In genomic region chr15:33987444-33987843, GRCh38 we compare ENCODE assay signal across 21 cellular contexts. TPM values are rescaled to one million over a fixed set of nuclear protein-coding genes. Genes with fewer than 3 reads are reported as not detected.
A peak's percentile ranks its signal among the peaks of the same experiment; 100 is the strongest.
DNase-seq lines count a peak whose midpoint lies in the region; FAIRE-seq and TF ChIP-seq lines count a peak whose summit lies in the region.
"Had no signal": no experiment of that assay in that cellular context is flagged by ENCODE, and none has a peak within 500 bp of the region (broad histone marks: within the 10 kb centered on the region; RNA-seq: fewer than 3 reads in every experiment).

No MANE protein-coding gene starts in this region.

- H3K56ac ChIP-seq in H1 (replicated peaks; ENCODE audit: insufficient read length, low read depth, low read length), result no peak overlapping the region

- H3K4me1 Mint-ChIP-seq in astrocyte (ENCODE audit: low read depth, unreplicated experiment) (peaks cover 49% of the 10 kb centered on the region), type B pancreatic cell (ENCODE audit: unreplicated experiment) (no peaks in the 10 kb centered on the region)

- no peaks in the 10 kb centered on the region for H3K27me3 ChIP-seq in astrocyte (ENCODE audit: insufficient read depth, low read length)
- no peaks in the 10 kb centered on the region for H3K27me3 ChIP-seq in H1 (replicated peaks in 1 of 4; ENCODE audit: control insufficient read depth in 3 of 4, extremely low read depth in 1 of 4, insufficient read depth in 3 of 4, low read length in 3 of 4)
- H3K27me3 ChIP-seq in trophoblast cell (ENCODE audit: insufficient read depth, low read length), result no peaks in the 10 kb centered on the region
- H3K27me3 ChIP-seq: BE2C had no signal

- H3K36me3 ChIP-seq in astrocyte (ENCODE audit: insufficient read depth, low read length) (no peaks in the 10 kb centered on the region), H1 (ENCODE audit: control insufficient read depth in 2 of 4, insufficient read depth in 4 of 4, low read length in 3 of 4) (no peaks in the 10 kb centered on the region), trophoblast cell (ENCODE audit: control insufficient read depth in 1 of 2, insufficient read depth in 2 of 2, low read length in 2 of 2) (no peaks in the 10 kb centered on the region)
- H3K36me3 ChIP-seq: BE2C had no signal

- no peak overlapping the region for H2BK15ac ChIP-seq in H1 (ENCODE audit: low read length)

- H3K9ac ChIP-seq in astrocyte (ENCODE audit: low read length) (no peak overlapping the region), H1 (replicated peaks in 1 of 4; ENCODE audit: extremely low read depth in 1 of 4, low read depth in 3 of 4, low read length in 3 of 4) (no peak overlapping the region), trophoblast cell (ENCODE audit: low read length) (no peak overlapping the region)

- no peak overlapping the region for H2AFZ ChIP-seq in astrocyte (ENCODE audit: low read depth, low read length)
- no peak overlapping the region for H2AFZ ChIP-seq in H1 (ENCODE audit: low read length)
- no peak overlapping the region for H2AFZ ChIP-seq in trophoblast cell (ENCODE audit: insufficient read depth, low read length, poor library complexity)

- H4K20me1 ChIP-seq in astrocyte (ENCODE audit: insufficient read depth, low read length) (peaks cover 8% of the 10 kb centered on the region), H1 (replicated peaks in 1 of 2; ENCODE audit: control insufficient read depth in 1 of 2, insufficient read depth in 2 of 2, low read length in 2 of 2) (no peaks in the 10 kb centered on the region)

- no peak overlapping the region for H3K18ac ChIP-seq in H1 (ENCODE audit: extremely low read depth, low read length)
- no peak overlapping the region for H3K18ac ChIP-seq in trophoblast cell (ENCODE audit: low read length)

- DNase-seq in astrocyte (ENCODE audit: low read depth) (no peak), H1 (ENCODE audit: low read depth in 1 of 2, low spot score in 2 of 2) (no peak), trophoblast cell (no peak), type B pancreatic cell (ENCODE audit: extremely low spot score, unreplicated experiment) (no peak), OCI-M2 (lab: John Stamatoyannopoulos, UW; ENCODE audit: unreplicated experiment) (no peak), NCI-H1092 (lab: John Stamatoyannopoulos, UW) (no peak), NCI-H1417 treated with DMSO at 0.1 percent for 48 hours (lab: John Stamatoyannopoulos, UW) (no peak)
- DNase-seq: BE2C; CD4-positive, CD25-positive, alpha-beta regulatory T cell; CD8-positive, alpha-beta memory T cell; COR-L47; DMS 273 treated with DMSO at 0.1 percent for 48 hours; DMS53; DND-41; EL; HCEC 1CT had no signal

- H3K79me1 ChIP-seq in H1 (ENCODE audit: low read depth, low read length) (no peaks in the 10 kb centered on the region), trophoblast cell (ENCODE audit: low read length) (peaks cover 8% of the 10 kb centered on the region)

- FAIRE-seq in astrocyte (lab: Jason Lieb, UNC) (no peak), H1 (lab: Jason Lieb, UNC) (no peak)
- FAIRE-seq: GM12878, GM19239 had no signal

- CTCF ChIA-PET in H1 (lab: Charles Lee; ENCODE audit: partially characterized antibody), result interaction anchor here (0.8 to 1.0 kb wide), 3 partner anchors 22 to 381 kb away, joined by 3 to 4 read pairs (median 3); no protein-coding TSS in a partner anchor

- H3K9me3 ChIP-seq in astrocyte (ENCODE audit: insufficient read depth, low read depth, low read length) (no peaks in the 10 kb centered on the region), H1 (ENCODE audit: insufficient read depth in 2 of 2, low read depth in 1 of 2, low read length in 1 of 2) (no peaks in the 10 kb centered on the region), trophoblast cell (ENCODE audit: insufficient read depth, low read depth, low read length) (no peaks in the 10 kb centered on the region)
- H3K9me3 ChIP-seq: BE2C had no signal

- TF ChIP-seq POLR2A in H1 (IDR thresholded peaks at IDR 0.05; ENCODE audit: control extremely low read depth in 1 of 2, low read depth in 2 of 2, low read length in 2 of 2), result no peak

- no peak overlapping the region for H3K14ac ChIP-seq in H1 (ENCODE audit: insufficient read length)
- no peak overlapping the region for H3K14ac ChIP-seq in trophoblast cell (ENCODE audit: low read length)

- H4K8ac ChIP-seq in H1 (ENCODE audit: extremely low read depth, insufficient read depth, low read length) (no peak overlapping the region), trophoblast cell (ENCODE audit: low read depth, low read length) (no peak overlapping the region)

- no peaks in the 10 kb centered on the region for H3K23me2 ChIP-seq in H1 (ENCODE audit: low read depth, low read length)

- H3K4ac ChIP-seq in H1 (replicated peaks; ENCODE audit: insufficient read length, low read depth, low read length) (no peak overlapping the region), trophoblast cell (ENCODE audit: low read depth, low read length) (no peak overlapping the region)

- no peak overlapping the region for H4K91ac ChIP-seq in H1 (replicated peaks; ENCODE audit: insufficient read length, low read length)
- H4K91ac ChIP-seq in trophoblast cell (ENCODE audit: low read depth, low read length), result peak overlapping the region; percentile 2

- H3K27ac Mint-ChIP-seq in astrocyte (ENCODE audit: unreplicated experiment), result no peak overlapping the region
- peak overlapping the region; percentile 29 for H3K27ac Mint-ChIP-seq in type B pancreatic cell
- H3K27ac Mint-ChIP-seq: CD4-positive, CD25-positive, alpha-beta regulatory T cell; CD8-positive, alpha-beta memory T cell had no signal

- TF ChIP-seq CTCF in astrocyte (IDR thresholded peaks at IDR 0.05; ENCODE audit: insufficient read depth, low read depth, low read length) (no peak), H1 (IDR thresholded peaks at IDR 0.05; ENCODE audit: control extremely low read depth in 1 of 3, insufficient read depth in 1 of 3, low read depth in 1 of 3, low read length in 3 of 3) (no peak), type B pancreatic cell (conservative IDR thresholded peaks at IDR 0.05) (no peak)

- no peak overlapping the region for H4K12ac ChIP-seq in trophoblast cell (ENCODE audit: low read depth, low read length)

- no peak for TF ChIP-seq RAD21 in H1 (IDR thresholded peaks at IDR 0.05 in 1 of 2, conservative IDR thresholded peaks at IDR 0.05 in 1 of 2; ENCODE audit: low read depth in 2 of 2, low read length in 2 of 2)

- H2BK20ac ChIP-seq in H1 (ENCODE audit: low read length), result no peak overlapping the region

- POLR2A ChIA-PET in H1 (lab: Charles Lee; ENCODE audit: partially characterized antibody), result no interaction called here

- no peak overlapping the region for H3K27ac ChIP-seq in astrocyte (ENCODE audit: low read depth, low read length)
- no peak overlapping the region for H3K27ac ChIP-seq in H1 (ENCODE audit: low read depth, low read length)
- H3K27ac ChIP-seq in trophoblast cell (ENCODE audit: low read depth, low read length), result no peak overlapping the region

- H3K4me2 ChIP-seq in astrocyte (ENCODE audit: low read length), result no peak overlapping the region
- no peak overlapping the region for H3K4me2 ChIP-seq in H1 (ENCODE audit: insufficient read depth in 1 of 2, low read depth in 2 of 2, low read length in 2 of 2)
- H3K4me2 ChIP-seq in trophoblast cell (ENCODE audit: low read length), result no peak overlapping the region

- H2BK5ac ChIP-seq in H1 (ENCODE audit: low read depth, low read length) (0 out of 2 replicates have a peak overlapping the region, but pooled peaks have one; percentile 12), trophoblast cell (ENCODE audit: low read depth, low read length, poor library complexity) (no peak overlapping the region)

- H2AK5ac ChIP-seq in H1 (ENCODE audit: low read depth, low read length), result no peak overlapping the region
- no peak overlapping the region for H2AK5ac ChIP-seq in trophoblast cell (ENCODE audit: low read length)

- no peak overlapping the region for H2BK120ac ChIP-seq in H1 (replicated peaks; ENCODE audit: low read depth, low read length)
- H2BK120ac ChIP-seq in trophoblast cell (ENCODE audit: insufficient read depth, low read length, poor library complexity), result no peak overlapping the region

- H3K27me3 Mint-ChIP-seq in astrocyte (ENCODE audit: low read depth, unreplicated experiment) (no peaks in the 10 kb centered on the region), type B pancreatic cell (no peaks in the 10 kb centered on the region)
- H3K27me3 Mint-ChIP-seq: CD4-positive, CD25-positive, alpha-beta regulatory T cell; CD8-positive, alpha-beta memory T cell had no signal

- 96% methylated on average over 3 of the region's 3 CpGs; no CpG with 5 or more reads in 1 of the 2 experiments for WGBS in H1 (ENCODE audit: extremely low coverage in 1 of 2, insufficient coverage in 1 of 2, insufficient read length in 1 of 2, insufficient replicate concordance in 2 of 2, low coverage in 1 of 2, low lambda C conversion rate in 2 of 2, missing lambda C conversion rate in 1 of 2), 2 experiments
- WGBS in trophoblast cell (ENCODE audit: extremely low coverage, insufficient coverage, insufficient read length), result no CpG with 5 or more reads among the region's 3 CpGs

- H4K5ac ChIP-seq in H1 (ENCODE audit: insufficient read length, low read depth, low read length), result no peak overlapping the region

- H3K23ac ChIP-seq in H1 (ENCODE audit: insufficient read length) (no peak overlapping the region), trophoblast cell (ENCODE audit: low read length) (no peak overlapping the region)

- H3K4me3 ChIP-seq in astrocyte (ENCODE audit: insufficient read depth, low read depth, low read length) (no peak overlapping the region), H1 (ENCODE audit: extremely low read depth in 1 of 4, insufficient read depth in 2 of 4, low read depth in 3 of 4, low read length in 4 of 4) (no peak overlapping the region), trophoblast cell (ENCODE audit: low read depth, low read length) (no peak overlapping the region)
- H3K4me3 ChIP-seq: GM12878 had no signal

- peaks cover 19% of the 10 kb centered on the region for H3K4me1 ChIP-seq in astrocyte (ENCODE audit: insufficient read depth, low read length)
- H3K4me1 ChIP-seq in H1 (replicated peaks in 1 of 4; ENCODE audit: control insufficient read depth in 3 of 4, insufficient read depth in 4 of 4, low read length in 3 of 4), result peaks cover 0 to 5% (median 0%) of the 10 kb centered on the region in 4 experiments; a peak in 1 of 7 replicates
- peaks cover 10 to 12% of the 10 kb centered on the region in 2 experiments for H3K4me1 ChIP-seq in trophoblast cell (ENCODE audit: control insufficient read depth in 1 of 2, insufficient read depth in 2 of 2, low read length in 2 of 2)
- H3K4me1 ChIP-seq: BE2C had no signal

- H3K9me3 Mint-ChIP-seq in astrocyte (ENCODE audit: unreplicated experiment) (no peaks in the 10 kb centered on the region), type B pancreatic cell (no peaks in the 10 kb centered on the region)
- H3K9me3 Mint-ChIP-seq: CD4-positive, CD25-positive, alpha-beta regulatory T cell; CD8-positive, alpha-beta memory T cell had no signal

- H3K36me3 Mint-ChIP-seq in astrocyte (ENCODE audit: low read depth, unreplicated experiment) (no peaks in the 10 kb centered on the region), type B pancreatic cell (no peaks in the 10 kb centered on the region)

- H3K79me2 ChIP-seq in astrocyte (ENCODE audit: insufficient read depth, low read length) (peaks cover 27% of the 10 kb centered on the region), H1 (ENCODE audit: control insufficient read depth in 1 of 2, insufficient read depth in 2 of 2, low read length in 2 of 2) (no peaks in the 10 kb centered on the region), trophoblast cell (ENCODE audit: control insufficient read depth, insufficient read depth, low read length, poor library complexity) (no peaks in the 10 kb centered on the region)

- no peak for TF ChIP-seq EP300 in H1 (IDR thresholded peaks at IDR 0.05; ENCODE audit: borderline replicate concordance in 1 of 2, low read depth in 2 of 2, low read length in 2 of 2)

- H2BK12ac ChIP-seq in H1 (ENCODE audit: low read depth, low read length) (no peak overlapping the region), trophoblast cell (ENCODE audit: low read length) (no peak overlapping the region)

- H3K4me3 Mint-ChIP-seq in astrocyte (ENCODE audit: unreplicated experiment), result peak overlapping the region; percentile 68
- no peak overlapping the region for H3K4me3 Mint-ChIP-seq in type B pancreatic cell
- H3K4me3 Mint-ChIP-seq: CD4-positive, CD25-positive, alpha-beta regulatory T cell; CD8-positive, alpha-beta memory T cell had no signal

RNA-seq across cellular contexts. Expression of gene CHRM5, which starts 19.1 kb away (rescaled TPM):
- total RNA-seq in astrocyte (0.07 TPM in 1 of 2 replicates, not detected in the other), type B pancreatic cell (ENCODE audit: low replicate concordance) (not detected in 2 replicates)
- total RNA-seq in H1 (2021; fragmentation: NEBNext Ultra II Directional; extraction: Animal tissue kit (Norgen Biotek cat#: 25700)), result not detected in 2 replicates
- not detected in 2 replicates for polyA plus RNA-seq in H1 (2011; rRNA removed)
- 0.03 TPM for polyA plus RNA-seq in H1 (2011; cell fraction: cytosol; rRNA removed)
- polyA plus RNA-seq in H1 (2011; cell fraction: nucleus; rRNA removed), result not detected
- polyA plus RNA-seq in H1 (2012, experiment 1 of 2), result 0.05 TPM in 1 of 4 replicates, not detected in the others
- polyA plus RNA-seq in H1 (2012, experiment 2 of 2), result not detected
- polyA plus RNA-seq in H1 (2013, experiment 1 of 2), result not detected
- 0.02 TPM for polyA plus RNA-seq in H1 (2013, experiment 2 of 2)
- polyA minus RNA-seq in H1 (2011; rRNA and poly(A)+ RNA removed), result not detected in 2 replicates
- polyA minus RNA-seq in H1 (2011; cell fraction: cytosol; rRNA and poly(A)+ RNA removed), result not detected
- not detected for polyA minus RNA-seq in H1 (2011; cell fraction: nucleus; rRNA and poly(A)+ RNA removed)
- 0.01 TPM in 1 of 2 replicates, not detected in the other for polyA plus RNA-seq in trophoblast cell (2013)
- total RNA-seq: CD4-positive, CD25-positive, alpha-beta regulatory T cell; CD8-positive, alpha-beta memory T cell; G401; H4; HT-29 had no signal
- polyA plus RNA-seq: CD4-positive, CD25-positive, alpha-beta regulatory T cell; CD8-positive, alpha-beta memory T cell had no signal

RNA-seq across cellular contexts. Expression of gene AVEN, which starts 51.6 kb away (rescaled TPM):
- 33.7 and 34.1 TPM in 2 replicates for total RNA-seq in astrocyte
- 14.6 and 17.0 TPM in 2 replicates for total RNA-seq in H1 (2021; fragmentation: NEBNext Ultra II Directional; extraction: Animal tissue kit (Norgen Biotek cat#: 25700))
- polyA plus RNA-seq in H1 (2011; rRNA removed), result 3.7 and 5.5 TPM in 2 replicates
- 7.0 TPM for polyA plus RNA-seq in H1 (2011; cell fraction: cytosol; rRNA removed)
- polyA plus RNA-seq in H1 (2011; cell fraction: nucleus; rRNA removed), result 4.2 TPM
- 13.8 to 16.8 TPM (median 14.8 TPM) in 4 replicates for polyA plus RNA-seq in H1 (2012, experiment 1 of 2)
- 11.9 TPM for polyA plus RNA-seq in H1 (2012, experiment 2 of 2)
- polyA plus RNA-seq in H1 (2013, experiment 1 of 2), result 7.9 TPM
- polyA plus RNA-seq in H1 (2013, experiment 2 of 2), result 7.7 TPM
- polyA minus RNA-seq in H1 (2011; rRNA and poly(A)+ RNA removed), result 3.9 and 4.9 TPM in 2 replicates
- polyA minus RNA-seq in H1 (2011; cell fraction: cytosol; rRNA and poly(A)+ RNA removed), result 5.1 TPM
- 7.1 TPM for polyA minus RNA-seq in H1 (2011; cell fraction: nucleus; rRNA and poly(A)+ RNA removed)
- polyA plus RNA-seq in trophoblast cell (2013), result 7.5 and 7.9 TPM in 2 replicates
- 6.6 and 10.4 TPM in 2 replicates for total RNA-seq in type B pancreatic cell (ENCODE audit: low replicate concordance)
